In the genomic region with DNA sequence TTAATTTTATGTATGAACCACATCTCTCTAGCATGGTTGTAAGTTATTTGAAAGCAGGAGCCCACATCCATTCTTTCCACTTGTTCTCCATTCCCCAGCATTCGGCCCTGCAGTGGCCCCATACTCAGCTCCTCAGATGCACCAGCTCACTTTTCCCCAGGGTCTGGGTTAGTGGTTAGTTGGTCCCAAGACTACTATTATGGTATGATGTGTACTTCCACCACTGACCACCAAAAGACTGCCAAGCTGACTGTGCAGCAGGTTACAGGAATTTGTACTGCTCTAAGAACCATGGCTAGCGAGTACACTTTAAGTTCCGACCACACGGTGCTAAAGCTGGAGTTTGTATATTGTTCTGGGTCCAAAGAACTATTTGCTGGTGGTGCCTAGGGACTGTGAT, we compare ENCODE assay signal across 24 cellular contexts.
A peak's percentile ranks its signal among the peaks of the same experiment; 100 is the strongest.
DNase-seq lines count a peak whose midpoint lies in the region; ATAC-seq and TF ChIP-seq lines count a peak whose summit lies in the region.
"Had no signal": no experiment of that assay in that cellular context is flagged by ENCODE, and none has a peak within 500 bp of the region (broad histone marks: within the 10 kb centered on the region; RNA-seq: fewer than 3 reads in every experiment).

No MANE protein-coding gene starts in this region.

- no peak overlapping the region for H3K27ac Mint-ChIP-seq in GM23338
- H3K27ac Mint-ChIP-seq in stimulated activated memory B cell treated with anti-CD40 and anti-IgM and Interleukin-4, amounts not matched to agents 10 μg/mL and 1 μg/mL and 100 μg/mL, for 72 hours, result no peak overlapping the region
- no peak overlapping the region for H3K27ac Mint-ChIP-seq in activated CD4-positive, alpha-beta T cell treated with anti-CD3 and anti-CD28 coated beads, Interleukin-2, amount 10 ng/mL, durations not matched to agents 24 days and 14 days
- H3K27ac Mint-ChIP-seq: activated T-helper 1 cell treated with anti-CD3 and anti-CD28 coated beads, Interleukin-12 subunit alpha, Interleukin-12 subunit beta, Interleukin-2, Interleukin-4 antibody, amounts not matched to agents 30 ng/mL and 10 ng/mL and 1 ng/mL, durations not matched to agents 14 hours and 24 hours and 36 hours; memory B cell; stimulated activated naive CD8-positive, alpha-beta T cell treated with anti-CD3 and anti-CD28 coated beads, Interleukin-15, Interleukin-2, amounts not matched to agents 100 ng/mL and 50 ng/mL, for 24 hours had no signal

- H3K4me3 Mint-ChIP-seq in GM23338, result no peak overlapping the region
- H3K4me3 Mint-ChIP-seq in stimulated activated memory B cell treated with anti-CD40 and anti-IgM and Interleukin-4, amounts not matched to agents 10 μg/mL and 1 μg/mL and 100 μg/mL, for 72 hours, result no peak overlapping the region
- H3K4me3 Mint-ChIP-seq in activated CD4-positive, alpha-beta T cell treated with anti-CD3 and anti-CD28 coated beads, Interleukin-2, amount 10 ng/mL, durations not matched to agents 24 days and 14 days, result no peak overlapping the region
- H3K4me3 Mint-ChIP-seq: activated T-helper 1 cell treated with anti-CD3 and anti-CD28 coated beads, Interleukin-12 subunit alpha, Interleukin-12 subunit beta, Interleukin-2, Interleukin-4 antibody, amounts not matched to agents 30 ng/mL and 10 ng/mL and 1 ng/mL, durations not matched to agents 14 hours and 24 hours and 36 hours; memory B cell; stimulated activated naive CD8-positive, alpha-beta T cell treated with anti-CD3 and anti-CD28 coated beads, Interleukin-15, Interleukin-2, amounts not matched to agents 100 ng/mL and 50 ng/mL, for 24 hours had no signal

- H3K36me3 Mint-ChIP-seq in GM23338 (ENCODE audit: low read depth), result no peaks in the 10 kb centered on the region
- no peaks in the 10 kb centered on the region for H3K36me3 Mint-ChIP-seq in stimulated activated memory B cell treated with anti-CD40 and anti-IgM and Interleukin-4, amounts not matched to agents 10 μg/mL and 1 μg/mL and 100 μg/mL, for 72 hours
- no peaks in the 10 kb centered on the region for H3K36me3 Mint-ChIP-seq in activated CD4-positive, alpha-beta T cell treated with anti-CD3 and anti-CD28 coated beads, Interleukin-2, amount 10 ng/mL, durations not matched to agents 24 days and 14 days (ENCODE audit: low read depth)
- H3K36me3 Mint-ChIP-seq: memory B cell had no signal

- H3K27ac ChIP-seq in GM23338 (ENCODE audit: low read depth), result no peak overlapping the region
- H3K27ac ChIP-seq: BLaER1 treated with 17β-estradiol and CSF1 and Interleukin-3, amounts not matched to agents 10 nM and 100 nM; esophagus muscularis mucosa; upper lobe of left lung had no signal

- no peaks in the 10 kb centered on the region for H4K20me1 ChIP-seq in GM23338 (replicated peaks; ENCODE audit: insufficient read depth)
- H4K20me1 ChIP-seq: BLaER1 treated with 17β-estradiol and CSF1 and Interleukin-3, amounts not matched to agents 10 nM and 100 nM had no signal

- H3K4me2 ChIP-seq in GM23338, result no peak overlapping the region

- no peaks in the 10 kb centered on the region for H3K36me3 ChIP-seq in GM23338 (ENCODE audit: insufficient read depth)
- H3K36me3 ChIP-seq: BLaER1 treated with 17β-estradiol and CSF1 and Interleukin-3, amounts not matched to agents 10 nM and 100 nM; esophagus muscularis mucosa; HAP-1; upper lobe of left lung had no signal

- no peak for ATAC-seq in GM23338
- peak; percentile 26 for ATAC-seq in stimulated activated memory B cell treated with anti-CD40 and anti-IgM and Interleukin-4, amounts not matched to agents 10 μg/mL and 1 μg/mL and 100 μg/mL, for 72 hours

- peaks cover 29% of the 10 kb centered on the region for H3K4me1 ChIP-seq in GM23338 (ENCODE audit: insufficient read depth)

- no peak overlapping the region for H3K4me3 ChIP-seq in GM23338
- no peak overlapping the region for H3K4me3 ChIP-seq in choroid plexus epithelial cell (ENCODE audit: low read depth, low read length)
- H3K4me3 ChIP-seq: BLaER1 treated with 17β-estradiol and CSF1 and Interleukin-3, amounts not matched to agents 10 nM and 100 nM; esophagus muscularis mucosa; HAP-1; upper lobe of left lung had no signal

- peaks cover 4% of the 10 kb centered on the region for H3K27me3 Mint-ChIP-seq in GM23338 (ENCODE audit: insufficient read depth, low read depth, poor library complexity)
- no peaks in the 10 kb centered on the region for H3K27me3 Mint-ChIP-seq in stimulated activated memory B cell treated with anti-CD40 and anti-IgM and Interleukin-4, amounts not matched to agents 10 μg/mL and 1 μg/mL and 100 μg/mL, for 72 hours
- no peaks in the 10 kb centered on the region for H3K27me3 Mint-ChIP-seq in activated CD4-positive, alpha-beta T cell treated with anti-CD3 and anti-CD28 coated beads, Interleukin-2, amount 10 ng/mL, durations not matched to agents 24 days and 14 days
- H3K27me3 Mint-ChIP-seq: memory B cell had no signal

- peaks cover 33% of the 10 kb centered on the region for H3K4me1 Mint-ChIP-seq in GM23338
- peaks cover 18% of the 10 kb centered on the region for H3K4me1 Mint-ChIP-seq in stimulated activated memory B cell treated with anti-CD40 and anti-IgM and Interleukin-4, amounts not matched to agents 10 μg/mL and 1 μg/mL and 100 μg/mL, for 72 hours
- H3K4me1 Mint-ChIP-seq in activated CD4-positive, alpha-beta T cell treated with anti-CD3 and anti-CD28 coated beads, Interleukin-2, amount 10 ng/mL, durations not matched to agents 24 days and 14 days, result no peaks in the 10 kb centered on the region

- DNase-seq in GM23338 (ENCODE audit: low spot score) (peak; percentile 11), RPMI7951 (ENCODE audit: low read depth) (peak; percentile 36), choroid plexus epithelial cell (ENCODE audit: low read depth) (peak; percentile 26), NCI-H187 (lab: John Stamatoyannopoulos, UW) (no peak)
- no peak for DNase-seq in activated CD4-positive, alpha-beta T cell treated with anti-CD3 and anti-CD28 coated beads, Interleukin-2, amount 50 U/mL, for 48 hours
- no peak for DNase-seq in activated T-cell treated with anti-CD3 and anti-CD28 coated beads, Interleukin-2, amount 50 U/mL, for 48 hours
- DNase-seq in activated CD4-positive, alpha-beta T cell treated with anti-CD3 and anti-CD28 coated beads, Interleukin-2, amount 10 ng/mL, durations not matched to agents 24 days and 14 days, result no peak
- DNase-seq: activated CD4-positive, CD25-positive, alpha-beta regulatory T cell treated with anti-CD3 and anti-CD28 coated beads, Interleukin-2, amount 50 U/mL, for 72 hours; activated naive CD4-positive, alpha-beta T cell treated with anti-CD3 and anti-CD28 coated beads, Interleukin-2, amount 50 U/mL, for 16 hours; anterior cingulate cortex; effector CD8-positive, alpha-beta T cell; KBM-7; NCI-H526 treated with DMSO at 0.1 percent for 48 hours; occipital lobe; stimulated activated CD4-positive, alpha-beta T cell treated with anti-CD3 and anti-CD28 coated beads, Interleukin-4, amount 100 ng/mL, for 1 hour; T1000; upper lobe of left lung had no signal

- H3K79me2 ChIP-seq in GM23338 (replicated peaks; ENCODE audit: insufficient read depth), result no peaks in the 10 kb centered on the region

- H2AFZ ChIP-seq in GM23338, result no peak overlapping the region

- H3K27me3 ChIP-seq in GM23338 (ENCODE audit: insufficient read depth), result no peaks in the 10 kb centered on the region
- H3K27me3 ChIP-seq: BLaER1 treated with 17β-estradiol and CSF1 and Interleukin-3, amounts not matched to agents 10 nM and 100 nM; esophagus muscularis mucosa; upper lobe of left lung had no signal

- intact Hi-C loops in activated CD4-positive, alpha-beta T cell treated with anti-CD3 and anti-CD28 coated beads, Interleukin-2, amount 10 ng/mL, durations not matched to agents 24 days and 14 days (cut with micrococcal nuclease), result no loop called here

- H3K9me2 ChIP-seq in GM23338 (ENCODE audit: insufficient read depth), result no peaks in the 10 kb centered on the region

- H3K9me3 Mint-ChIP-seq in GM23338, result no peaks in the 10 kb centered on the region
- no peaks in the 10 kb centered on the region for H3K9me3 Mint-ChIP-seq in stimulated activated memory B cell treated with anti-CD40 and anti-IgM and Interleukin-4, amounts not matched to agents 10 μg/mL and 1 μg/mL and 100 μg/mL, for 72 hours
- no peaks in the 10 kb centered on the region for H3K9me3 Mint-ChIP-seq in activated CD4-positive, alpha-beta T cell treated with anti-CD3 and anti-CD28 coated beads, Interleukin-2, amount 10 ng/mL, durations not matched to agents 24 days and 14 days
- H3K9me3 Mint-ChIP-seq: activated T-helper 1 cell treated with anti-CD3 and anti-CD28 coated beads, Interleukin-12 subunit alpha, Interleukin-12 subunit beta, Interleukin-2, Interleukin-4 antibody, amounts not matched to agents 30 ng/mL and 10 ng/mL and 1 ng/mL, durations not matched to agents 14 hours and 24 hours and 36 hours; memory B cell had no signal

- no peaks in the 10 kb centered on the region for H3F3A ChIP-seq in GM23338 (replicated peaks; ENCODE audit: low read depth)

- no peak for TF ChIP-seq CTCF in GM23338 (conservative IDR thresholded peaks at IDR 0.05; ENCODE audit: low read depth in 2 of 2)
- TF ChIP-seq CTCF in choroid plexus epithelial cell (conservative IDR thresholded peaks at IDR 0.05; ENCODE audit: low read depth, low read length), result no peak

TF ChIP-seq in GM23338, 12 proteins besides CTCF, POLR2A, EP300 and RAD21 (continues in another document):
- no peak for TF ChIP-seq NANOG (IDR thresholded peaks at IDR 0.05; ENCODE audit: borderline replicate concordance)

Comparison
In these comparisons a context has a peak if more than half of its experiments do, and no peak if none do; other contexts are left out.
1. DNase-seq: peak in GM23338 (single experiment), RPMI7951 (single experiment) and choroid plexus epithelial cell (single experiment); none in NCI-H187 (0 of 2), activated CD4-positive, alpha-beta T cell treated with anti-CD3 and anti-CD28 coated beads, Interleukin-2, amount 50 U/mL, for 48 hours (0 of 2), activated T-cell treated with anti-CD3 and anti-CD28 coated beads, Interleukin-2, amount 50 U/mL, for 48 hours (0 of 2) and activated CD4-positive, alpha-beta T cell treated with anti-CD3 and anti-CD28 coated beads, Interleukin-2, amount 10 ng/mL, durations not matched to agents 24 days and 14 days (single experiment).